ENCODE assay signal across 26 cellular contexts in the genomic region with DNA sequence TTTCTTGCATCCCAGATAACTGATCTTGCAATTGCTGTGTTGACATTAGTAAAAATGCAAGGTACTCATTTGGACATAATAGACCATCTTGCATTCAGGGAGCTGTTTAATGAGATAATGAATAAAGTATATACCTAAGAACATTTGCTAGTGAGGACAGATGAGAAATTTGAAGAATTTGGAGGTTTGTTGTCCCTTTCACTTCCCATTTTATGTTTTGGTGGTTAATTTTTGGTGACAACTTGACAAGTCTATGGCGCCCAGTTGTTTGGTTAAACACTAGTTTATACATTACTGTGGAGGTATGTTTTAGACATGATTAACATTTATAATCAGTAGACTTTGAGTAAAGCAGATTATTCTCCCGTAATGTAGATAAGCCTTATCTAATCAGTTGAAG.
"Had no signal": no experiment of that assay in that cellular context is flagged by ENCODE, and none has a peak within 500 bp of the region (broad histone marks: within the 10 kb centered on the region; RNA-seq: fewer than 3 reads in every experiment).

No MANE protein-coding gene starts in this region.

- H3K4me2 ChIP-seq: hepatocyte, smooth muscle cell had no signal

- H3K27me3 ChIP-seq: esophagus muscularis mucosa, hepatocyte, left lung, sigmoid colon, transverse colon, uterus had no signal

- H3K4me3 ChIP-seq: coronary artery, esophagus muscularis mucosa, hepatocyte, left lung, lung, sigmoid colon, smooth muscle cell, transverse colon, uterus had no signal

- H3K4me1 ChIP-seq: left lung, sigmoid colon, transverse colon, uterus had no signal

- H3K79me2 ChIP-seq: hepatocyte had no signal

- H3K27ac ChIP-seq: coronary artery, esophagus muscularis mucosa, hepatocyte, left lung, sigmoid colon, transverse colon, uterus had no signal

- DNase-seq: activated CD4-positive, alpha-beta memory T cell treated with anti-CD3 and anti-CD28 coated beads, Interleukin-2, amount 10 ng/mL, durations not matched to agents 7 days and 5 days; activated CD4-positive, alpha-beta T cell treated with anti-CD3 and anti-CD28 coated beads for 48 hours; activated effector memory CD4-positive, alpha-beta T cell treated with anti-CD3 and anti-CD28 coated beads, Interleukin-2, amount 50 U/mL, for 16 hours; activated naive CD4-positive, alpha-beta T cell treated with anti-CD3 and anti-CD28 coated beads, Interleukin-2, amount 10 ng/mL, durations not matched to agents 7 days and 5 days; activated T-cell treated with anti-CD3 and anti-CD28 coated beads, Interleukin-2, amount 50 U/mL, for 72 hours; amygdala; cerebellar nuclear complex; glutamatergic neuron; immature natural killer cell; kidney glomerular epithelial cell; left lung; retina; sigmoid colon; stimulated activated CD4-positive, alpha-beta T cell treated with anti-CD3 and anti-CD28 coated beads, Interleukin-15, amount 100 ng/mL, for 24 hours; stimulated activated CD8-positive, alpha-beta memory T cell treated with anti-CD3 and anti-CD28 coated beads, Interleukin-4, amount 100 ng/mL, for 48 hours; stimulated activated naive B cell treated with anti-CD40 and anti-IgM and Interleukin-4, amounts not matched to agents 10 μg/mL and 1 μg/mL and 100 μg/mL, for 72 hours; transverse colon; uterus had no signal

- H3K36me3 ChIP-seq: esophagus muscularis mucosa, left lung, sigmoid colon, transverse colon, uterus had no signal

- H3K9me3 ChIP-seq: esophagus muscularis mucosa, sigmoid colon, transverse colon, uterus had no signal

- H2AFZ ChIP-seq: hepatocyte had no signal

- FAIRE-seq: bronchial epithelial cell, frontal cortex had no signal

- ATAC-seq: activated T-cell treated with anti-CD3 and anti-CD28 coated beads, Interleukin-2, amount 50 U/mL, for 72 hours; left lung; natural killer cell treated with Interleukin-12 subunit alpha and Interleukin-12 subunit beta and Interleukin-15 and Interleukin-18, amount 100 ng/mL, for 72 hours; stimulated activated naive B cell treated with anti-CD40 and anti-IgM and Interleukin-4, amounts not matched to agents 10 μg/mL and 1 μg/mL and 100 μg/mL, for 72 hours had no signal
